ENCODE assay signal across 1 cellular context in the genomic region with DNA sequence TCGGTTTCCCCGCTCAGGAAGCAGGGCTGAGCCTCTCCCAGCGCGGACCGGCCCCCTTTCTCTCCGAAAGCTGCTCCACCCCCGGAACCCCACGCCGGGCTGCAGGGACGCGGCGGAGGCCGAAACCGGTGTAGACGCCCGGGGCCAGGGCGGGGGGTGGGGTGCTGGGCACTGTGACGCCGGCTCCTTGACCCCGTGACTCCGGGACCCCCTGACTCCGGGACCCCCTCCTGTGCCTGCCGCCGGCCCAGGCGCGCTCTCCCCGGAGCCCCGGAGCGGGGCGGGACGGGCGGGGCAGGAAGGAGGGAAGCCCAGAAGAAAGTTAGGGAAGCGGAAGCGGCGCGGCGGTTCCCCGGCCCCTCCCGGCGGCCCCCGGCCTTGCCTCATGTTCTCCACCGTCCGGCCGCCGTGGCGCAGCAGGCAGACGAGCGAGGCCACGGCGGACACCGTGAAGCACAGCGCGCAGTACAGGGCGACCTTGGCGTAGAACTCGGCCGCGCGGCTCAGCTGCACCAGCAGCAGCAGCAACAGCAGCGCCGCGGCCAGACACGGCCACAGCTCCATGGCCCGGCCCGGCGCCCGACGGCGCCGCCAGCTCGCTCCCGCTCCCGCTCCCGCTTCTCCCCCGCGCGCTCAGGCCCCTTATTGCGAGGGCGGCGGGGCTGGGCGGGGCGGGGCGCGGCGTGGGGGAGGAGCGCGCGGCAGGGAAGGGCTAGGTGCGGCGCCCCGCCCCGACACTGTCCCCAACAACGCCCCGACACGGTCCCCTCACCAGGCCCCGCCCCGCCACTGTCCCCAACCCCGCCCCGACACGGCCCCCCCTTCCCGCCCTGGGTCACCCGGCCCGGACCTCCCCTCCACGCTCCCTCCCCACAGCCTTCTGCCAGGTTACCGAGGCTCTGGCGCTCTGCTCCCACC.
TF ChIP-seq lines count a peak whose summit lies in the region.

A gene (minus strand): TSS at position 664 of the 918 bp plus-strand sequence. CDS start 100 bp downstream, at position 564.

TF ChIP-seq in K562, 482 proteins besides CTCF, POLR2A, EP300 and RAD21 (continued from another document and continues in another):
- TF ChIP-seq RCOR1 (IDR thresholded peaks at IDR 0.05; ENCODE audit: borderline replicate concordance in 1 of 2, low read depth in 2 of 2, low read length in 2 of 2) (no peak), MTA3 (IDR thresholded peaks at IDR 0.05; ENCODE audit: borderline replicate concordance) (peak; percentile 74; the same call in 1 of the 2 replicates), SMARCA4 (IDR thresholded peaks at IDR 0.05) (no peak), KLF6 (CRISPR knock-in tag; IDR thresholded peaks at IDR 0.05; ENCODE audit: borderline replicate concordance) (no peak), ZC3H4 (CRISPR knock-in tag; IDR thresholded peaks at IDR 0.05; ENCODE audit: borderline replicate concordance) (no peak), NFYB (IDR thresholded peaks at IDR 0.05; ENCODE audit: extremely low read depth, insufficient read length) (no peak), ZEB2 (IDR thresholded peaks at IDR 0.05) (no peak), MCM3 (IDR thresholded peaks at IDR 0.05) (no peak), TAF15 (IDR thresholded peaks at IDR 0.05; ENCODE audit: low read depth, low read length) (no peak), CREBBP (IDR thresholded peaks at IDR 0.05; ENCODE audit: low read depth, low read length) (no peak), ZNF57 (CRISPR knock-in tag; IDR thresholded peaks at IDR 0.05) (no peak), ZBTB17 (CRISPR knock-in tag; IDR thresholded peaks at IDR 0.05) (0 out of 2 replicates have a peak, but pooled peaks have one; percentile 21), ZNF764 (CRISPR knock-in tag; IDR thresholded peaks at IDR 0.05; ENCODE audit: low read depth) (no peak), ZNF175 (CRISPR knock-in tag; IDR thresholded peaks at IDR 0.05; ENCODE audit: low read depth) (no peak), KLF1 (tag; IDR thresholded peaks at IDR 0.05) (no peak), ZNF324 (CRISPR knock-in tag; IDR thresholded peaks at IDR 0.05) (no peak), SMARCA5 (IDR thresholded peaks at IDR 0.05) (no peak), PHF20 (IDR thresholded peaks at IDR 0.05; ENCODE audit: partially characterized antibody) (peak; percentile 80), ZNF174 (CRISPR knock-in tag; IDR thresholded peaks at IDR 0.05) (no peak), L3MBTL2 (IDR thresholded peaks at IDR 0.05) (peak; percentile 96), TRIM24 (IDR thresholded peaks at IDR 0.05) (no peak), BRCA1 (IDR thresholded peaks at IDR 0.05) (no peak), BRCA1 (CRISPR knock-in tag; IDR thresholded peaks at IDR 0.05) (peak; percentile 60; the same call in 1 of the 2 replicates), KAT2B (IDR thresholded peaks at IDR 0.05; ENCODE audit: low read depth, low read length) (no peak), ZNF165 (CRISPR knock-in tag; IDR thresholded peaks at IDR 0.05; ENCODE audit: borderline replicate concordance) (no peak), FOXK1 (CRISPR knock-in tag; IDR thresholded peaks at IDR 0.05; ENCODE audit: borderline replicate concordance) (no peak), RBM22 (IDR thresholded peaks at IDR 0.05; ENCODE audit: low read depth, low read length, poor library complexity, severe bottlenecking) (peak; percentile 67), C11orf30 (IDR thresholded peaks at IDR 0.05; ENCODE audit: low read depth) (no peak), EGR1 (conservative IDR thresholded peaks at IDR 0.05) (0 out of 2 replicates have a peak, but pooled peaks have one; percentile 3), ZNF79 (CRISPR knock-in tag; IDR thresholded peaks at IDR 0.05; ENCODE audit: low read depth) (no peak), GABPB2 (CRISPR knock-in tag; conservative IDR thresholded peaks at IDR 0.05) (no peak), SMAD3 (CRISPR knock-in tag; conservative IDR thresholded peaks at IDR 0.05) (no peak), NCOA2 (IDR thresholded peaks at IDR 0.05; ENCODE audit: partially characterized antibody in 2 of 2) (no peak), HMG20B (CRISPR knock-in tag; IDR thresholded peaks at IDR 0.05) (no peak), ZNF668 (CRISPR knock-in tag; IDR thresholded peaks at IDR 0.05) (no peak), CREB1 (IDR thresholded peaks at IDR 0.05) (peak; percentile 52; the same call in 1 of the 2 replicates), CREB1 (CRISPR knock-in tag; IDR thresholded peaks at IDR 0.05) (peak; percentile 55; the same call in 1 of the 2 replicates), PRMT5 (CRISPR knock-in tag; IDR thresholded peaks at IDR 0.05) (no peak), TFAM (CRISPR knock-in tag; conservative IDR thresholded peaks at IDR 0.05) (no peak), ZNF785 (CRISPR knock-in tag; IDR thresholded peaks at IDR 0.05) (no peak), MAFG (tag; conservative IDR thresholded peaks at IDR 0.05) (no peak), TGIF2 (CRISPR knock-in tag; IDR thresholded peaks at IDR 0.05) (no peak), ETV5 (CRISPR knock-in tag; IDR thresholded peaks at IDR 0.05; ENCODE audit: low read depth) (no peak), ZNF384 (IDR thresholded peaks at IDR 0.05; ENCODE audit: low read depth, low read length) (no peak)
- TF ChIP-seq, protein P1, sequence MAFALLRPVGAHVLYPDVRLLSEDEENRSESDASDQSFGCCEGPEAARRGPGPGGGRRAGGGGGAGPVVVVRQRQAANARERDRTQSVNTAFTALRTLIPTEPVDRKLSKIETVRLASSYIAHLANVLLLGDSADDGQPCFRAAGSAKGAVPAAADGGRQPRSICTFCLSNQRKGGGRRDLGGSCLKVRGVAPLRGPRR (CRISPR knock-in tag; IDR thresholded peaks at IDR 0.05), result no peak
- TF ChIP-seq, protein P2, sequence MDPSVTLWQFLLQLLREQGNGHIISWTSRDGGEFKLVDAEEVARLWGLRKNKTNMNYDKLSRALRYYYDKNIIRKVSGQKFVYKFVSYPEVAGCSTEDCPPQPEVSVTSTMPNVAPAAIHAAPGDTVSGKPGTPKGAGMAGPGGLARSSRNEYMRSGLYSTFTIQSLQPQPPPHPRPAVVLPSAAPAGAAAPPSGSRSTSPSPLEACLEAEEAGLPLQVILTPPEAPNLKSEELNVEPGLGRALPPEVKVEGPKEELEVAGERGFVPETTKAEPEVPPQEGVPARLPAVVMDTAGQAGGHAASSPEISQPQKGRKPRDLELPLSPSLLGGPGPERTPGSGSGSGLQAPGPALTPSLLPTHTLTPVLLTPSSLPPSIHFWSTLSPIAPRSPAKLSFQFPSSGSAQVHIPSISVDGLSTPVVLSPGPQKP (CRISPR knock-in tag; IDR thresholded peaks at IDR 0.05), result no peak
- TF ChIP-seq, protein P3, sequence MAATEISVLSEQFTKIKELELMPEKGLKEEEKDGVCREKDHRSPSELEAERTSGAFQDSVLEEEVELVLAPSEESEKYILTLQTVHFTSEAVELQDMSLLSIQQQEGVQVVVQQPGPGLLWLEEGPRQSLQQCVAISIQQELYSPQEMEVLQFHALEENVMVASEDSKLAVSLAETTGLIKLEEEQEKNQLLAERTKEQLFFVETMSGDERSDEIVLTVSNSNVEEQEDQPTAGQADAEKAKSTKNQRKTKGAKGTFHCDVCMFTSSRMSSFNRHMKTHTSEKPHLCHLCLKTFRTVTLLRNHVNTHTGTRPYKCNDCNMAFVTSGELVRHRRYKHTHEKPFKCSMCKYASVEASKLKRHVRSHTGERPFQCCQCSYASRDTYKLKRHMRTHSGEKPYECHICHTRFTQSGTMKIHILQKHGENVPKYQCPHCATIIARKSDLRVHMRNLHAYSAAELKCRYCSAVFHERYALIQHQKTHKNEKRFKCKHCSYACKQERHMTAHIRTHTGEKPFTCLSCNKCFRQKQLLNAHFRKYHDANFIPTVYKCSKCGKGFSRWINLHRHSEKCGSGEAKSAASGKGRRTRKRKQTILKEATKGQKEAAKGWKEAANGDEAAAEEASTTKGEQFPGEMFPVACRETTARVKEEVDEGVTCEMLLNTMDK (IDR thresholded peaks at IDR 0.05; ENCODE audit: borderline replicate concordance, insufficient read depth, low read depth, low read length, poor library complexity, severe bottlenecking), result no peak
- TF ChIP-seq, protein P4, sequence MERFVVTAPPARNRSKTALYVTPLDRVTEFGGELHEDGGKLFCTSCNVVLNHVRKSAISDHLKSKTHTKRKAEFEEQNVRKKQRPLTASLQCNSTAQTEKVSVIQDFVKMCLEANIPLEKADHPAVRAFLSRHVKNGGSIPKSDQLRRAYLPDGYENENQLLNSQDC (CRISPR knock-in tag; IDR thresholded peaks at IDR 0.05), result no peak
- TF ChIP-seq, protein P5, sequence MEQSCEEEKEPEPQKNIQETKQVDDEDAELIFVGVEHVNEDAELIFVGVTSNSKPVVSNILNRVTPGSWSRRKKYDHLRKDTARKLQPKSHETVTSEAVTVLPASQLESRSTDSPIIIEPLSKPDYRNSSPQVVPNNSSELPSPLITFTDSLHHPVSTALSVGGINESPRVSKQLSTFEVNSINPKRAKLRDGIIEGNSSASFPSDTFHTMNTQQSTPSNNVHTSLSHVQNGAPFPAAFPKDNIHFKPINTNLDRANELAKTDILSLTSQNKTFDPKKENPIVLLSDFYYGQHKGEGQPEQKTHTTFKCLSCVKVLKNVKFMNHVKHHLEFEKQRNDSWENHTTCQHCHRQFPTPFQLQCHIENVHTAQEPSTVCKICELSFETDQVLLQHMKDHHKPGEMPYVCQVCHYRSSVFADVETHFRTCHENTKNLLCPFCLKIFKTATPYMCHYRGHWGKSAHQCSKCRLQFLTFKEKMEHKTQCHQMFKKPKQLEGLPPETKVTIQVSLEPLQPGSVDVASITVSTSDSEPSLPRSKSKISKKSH (CRISPR knock-in tag; IDR thresholded peaks at IDR 0.05), result no peak
- TF ChIP-seq, protein P6, sequence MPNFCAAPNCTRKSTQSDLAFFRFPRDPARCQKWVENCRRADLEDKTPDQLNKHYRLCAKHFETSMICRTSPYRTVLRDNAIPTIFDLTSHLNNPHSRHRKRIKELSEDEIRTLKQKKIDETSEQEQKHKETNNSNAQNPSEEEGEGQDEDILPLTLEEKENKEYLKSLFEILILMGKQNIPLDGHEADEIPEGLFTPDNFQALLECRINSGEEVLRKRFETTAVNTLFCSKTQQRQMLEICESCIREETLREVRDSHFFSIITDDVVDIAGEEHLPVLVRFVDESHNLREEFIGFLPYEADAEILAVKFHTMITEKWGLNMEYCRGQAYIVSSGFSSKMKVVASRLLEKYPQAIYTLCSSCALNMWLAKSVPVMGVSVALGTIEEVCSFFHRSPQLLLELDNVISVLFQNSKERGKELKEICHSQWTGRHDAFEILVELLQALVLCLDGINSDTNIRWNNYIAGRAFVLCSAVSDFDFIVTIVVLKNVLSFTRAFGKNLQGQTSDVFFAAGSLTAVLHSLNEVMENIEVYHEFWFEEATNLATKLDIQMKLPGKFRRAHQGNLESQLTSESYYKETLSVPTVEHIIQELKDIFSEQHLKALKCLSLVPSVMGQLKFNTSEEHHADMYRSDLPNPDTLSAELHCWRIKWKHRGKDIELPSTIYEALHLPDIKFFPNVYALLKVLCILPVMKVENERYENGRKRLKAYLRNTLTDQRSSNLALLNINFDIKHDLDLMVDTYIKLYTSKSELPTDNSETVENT (CRISPR knock-in tag; IDR thresholded peaks at IDR 0.05), result no peak
- TF ChIP-seq, protein P7, sequence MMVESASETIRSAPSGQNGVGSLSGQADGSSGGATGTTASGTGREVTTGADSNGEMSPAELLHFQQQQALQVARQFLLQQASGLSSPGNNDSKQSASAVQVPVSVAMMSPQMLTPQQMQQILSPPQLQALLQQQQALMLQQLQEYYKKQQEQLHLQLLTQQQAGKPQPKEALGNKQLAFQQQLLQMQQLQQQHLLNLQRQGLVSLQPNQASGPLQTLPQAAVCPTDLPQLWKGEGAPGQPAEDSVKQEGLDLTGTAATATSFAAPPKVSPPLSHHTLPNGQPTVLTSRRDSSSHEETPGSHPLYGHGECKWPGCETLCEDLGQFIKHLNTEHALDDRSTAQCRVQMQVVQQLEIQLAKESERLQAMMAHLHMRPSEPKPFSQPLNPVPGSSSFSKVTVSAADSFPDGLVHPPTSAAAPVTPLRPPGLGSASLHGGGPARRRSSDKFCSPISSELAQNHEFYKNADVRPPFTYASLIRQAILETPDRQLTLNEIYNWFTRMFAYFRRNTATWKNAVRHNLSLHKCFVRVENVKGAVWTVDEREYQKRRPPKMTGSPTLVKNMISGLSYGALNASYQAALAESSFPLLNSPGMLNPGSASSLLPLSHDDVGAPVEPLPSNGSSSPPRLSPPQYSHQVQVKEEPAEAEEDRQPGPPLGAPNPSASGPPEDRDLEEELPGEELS (CRISPR knock-in tag; IDR thresholded peaks at IDR 0.05; ENCODE audit: borderline replicate concordance), result 0 out of 2 replicates have a peak, but pooled peaks have one; percentile 55
- TF ChIP-seq, protein P8, sequence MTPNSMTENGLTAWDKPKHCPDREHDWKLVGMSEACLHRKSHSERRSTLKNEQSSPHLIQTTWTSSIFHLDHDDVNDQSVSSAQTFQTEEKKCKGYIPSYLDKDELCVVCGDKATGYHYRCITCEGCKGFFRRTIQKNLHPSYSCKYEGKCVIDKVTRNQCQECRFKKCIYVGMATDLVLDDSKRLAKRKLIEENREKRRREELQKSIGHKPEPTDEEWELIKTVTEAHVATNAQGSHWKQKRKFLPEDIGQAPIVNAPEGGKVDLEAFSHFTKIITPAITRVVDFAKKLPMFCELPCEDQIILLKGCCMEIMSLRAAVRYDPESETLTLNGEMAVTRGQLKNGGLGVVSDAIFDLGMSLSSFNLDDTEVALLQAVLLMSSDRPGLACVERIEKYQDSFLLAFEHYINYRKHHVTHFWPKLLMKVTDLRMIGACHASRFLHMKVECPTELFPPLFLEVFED (CRISPR knock-in tag; conservative IDR thresholded peaks at IDR 0.05), result no peak
- TF ChIP-seq, protein P9, sequence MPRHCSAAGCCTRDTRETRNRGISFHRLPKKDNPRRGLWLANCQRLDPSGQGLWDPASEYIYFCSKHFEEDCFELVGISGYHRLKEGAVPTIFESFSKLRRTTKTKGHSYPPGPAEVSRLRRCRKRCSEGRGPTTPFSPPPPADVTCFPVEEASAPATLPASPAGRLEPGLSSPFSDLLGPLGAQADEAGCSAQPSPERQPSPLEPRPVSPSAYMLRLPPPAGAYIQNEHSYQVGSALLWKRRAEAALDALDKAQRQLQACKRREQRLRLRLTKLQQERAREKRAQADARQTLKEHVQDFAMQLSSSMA (CRISPR knock-in tag; IDR thresholded peaks at IDR 0.05), result 0 out of 2 replicates have a peak, but pooled peaks have one; percentile 82
- TF ChIP-seq, protein P10, sequence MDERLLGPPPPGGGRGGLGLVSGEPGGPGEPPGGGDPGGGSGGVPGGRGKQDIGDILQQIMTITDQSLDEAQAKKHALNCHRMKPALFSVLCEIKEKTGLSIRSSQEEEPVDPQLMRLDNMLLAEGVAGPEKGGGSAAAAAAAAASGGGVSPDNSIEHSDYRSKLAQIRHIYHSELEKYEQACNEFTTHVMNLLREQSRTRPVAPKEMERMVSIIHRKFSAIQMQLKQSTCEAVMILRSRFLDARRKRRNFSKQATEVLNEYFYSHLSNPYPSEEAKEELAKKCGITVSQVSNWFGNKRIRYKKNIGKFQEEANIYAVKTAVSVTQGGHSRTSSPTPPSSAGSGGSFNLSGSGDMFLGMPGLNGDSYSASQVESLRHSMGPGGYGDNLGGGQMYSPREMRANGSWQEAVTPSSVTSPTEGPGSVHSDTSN (CRISPR knock-in tag; IDR thresholded peaks at IDR 0.05; ENCODE audit: low read depth), result no peak
- TF ChIP-seq, protein P10 (tag; conservative IDR thresholded peaks at IDR 0.05; ENCODE audit: low read depth), result no peak
